In genomic region chr16:4309102-4309832, GRCh38 we compare ENCODE assay signal across 14 cellular contexts. TPM values are rescaled to one million over a fixed set of nuclear protein-coding genes. Genes with fewer than 3 reads are reported as not detected.
A peak's percentile ranks its signal among the peaks of the same experiment; 100 is the strongest.
DNase-seq lines count a peak whose midpoint lies in the region; ATAC-seq, FAIRE-seq and TF ChIP-seq lines count a peak whose summit lies in the region.
"Had no signal": no experiment of that assay in that cellular context is flagged by ENCODE, and none has a peak within 500 bp of the region (broad histone marks: within the 10 kb centered on the region; RNA-seq: fewer than 3 reads in every experiment).

No MANE protein-coding gene starts in this region.

- H3K4me3 ChIP-seq in A549 (no peak overlapping the region), mesendoderm (ENCODE audit: low read length) (no peak overlapping the region), mucosa of descending colon (no peak overlapping the region)
- H3K4me3 ChIP-seq in CD4-positive, alpha-beta memory T cell (ENCODE audit: low read length in 2 of 2): no peak overlapping the region
- H3K4me3 ChIP-seq: MG63, ovary, upper lobe of right lung had no signal

- BruUV-seq in MCF 10A (replicated peaks; lab: Mats Ljungman, UMichigan): no TSS peak

- H3K18ac ChIP-seq in mesendoderm (ENCODE audit: low read length): no peak overlapping the region

- H3K27me3 ChIP-seq in CD4-positive, alpha-beta memory T cell (ENCODE audit: insufficient read depth, low read length): no peaks in the 10 kb centered on the region
- no peaks in the 10 kb centered on the region for H3K27me3 ChIP-seq in mesendoderm (ENCODE audit: insufficient read depth, low read length, poor library complexity)
- H3K27me3 ChIP-seq: MG63, ovary, upper lobe of right lung had no signal

- H3K9me3 Mint-ChIP-seq in CD4-positive, alpha-beta memory T cell: peaks cover 0 to 3% (median 0%) of the 10 kb centered on the region in 8 donors
- H3K9me3 Mint-ChIP-seq in activated B cell treated with CpG ODN at 0.5 μM for 24 hours: no peaks in the 10 kb centered on the region
- no peaks in the 10 kb centered on the region for H3K9me3 Mint-ChIP-seq in MCF 10A (ENCODE audit: unreplicated experiment)

- CTCF ChIA-PET in A549 (lab: Yijun Ruan, JAX) (interaction anchor here (0.5 to 20.1 kb wide), 27 partner anchors 9 to 327 kb away, joined by 3 to 423 read pairs (median 4); partner anchors contain the start of genes CORO7, PAM16 and TFAP4), activated B cell treated with CpG ODN at 0.5 μM for 24 hours (lab: Charles Lee) (interaction anchor here (0.9 to 5.0 kb wide), 7 partner anchors 9 to 94 kb away, joined by 3 to 37 read pairs (median 8); no protein-coding TSS in a partner anchor), MCF 10A (lab: Yijun Ruan, JAX) (interaction anchor here (0.6 to 3.1 kb wide), 9 partner anchors 10 to 202 kb away, joined by 3 to 19 read pairs (median 4); no protein-coding TSS in a partner anchor)
- CTCF ChIA-PET in CD4-positive, alpha-beta memory T cell (lab: Charles Lee; ENCODE audit: partially characterized antibody): interaction anchor here (0.6 to 7.5 kb wide), 13 partner anchors 11 to 191 kb away, joined by 3 to 53 read pairs (median 5); partner anchors contain the start of gene TFAP4

- H2BK120ac ChIP-seq in mesendoderm (ENCODE audit: low read depth, low read length): no peak overlapping the region

- H3K9ac ChIP-seq in mesendoderm (ENCODE audit: low read length): no peak overlapping the region

- H3K4me2 ChIP-seq in A549 (peak overlapping the region; percentile 62; the same call in 2 of the 3 replicates), mesendoderm (ENCODE audit: low read length) (no peak overlapping the region)

- intact Hi-C loops in CD4-positive, alpha-beta memory T cell (cut with micrococcal nuclease): loop anchor here (5.0 kb wide), 1 partner anchor 648 kb away; the partner anchor contains the start of gene SEC14L5
- intact Hi-C loops in activated B cell treated with CpG ODN at 0.5 μM for 24 hours (cut with micrococcal nuclease): loop anchor here (1.0 to 5.0 kb wide), 6 partner anchors 10 to 788 kb away; partner anchors contain the start of genes ADCY9, EEF2KMT, PAM16 and SEC14L5
- intact Hi-C loops in mucosa of descending colon (cut with DNase I, micrococcal nuclease): no loop called here
- intact Hi-C loops in MCF 10A (cut with micrococcal nuclease): loop anchor here (1.0 to 2.0 kb wide), 2 partner anchors 21 to 36 kb away; partner anchors contain the start of gene TFAP4

- no peaks in the 10 kb centered on the region for H3K9me3 ChIP-seq in A549
- H3K9me3 ChIP-seq in CD4-positive, alpha-beta memory T cell (ENCODE audit: control insufficient read depth in 1 of 2, low read length in 2 of 2): no peaks in the 10 kb centered on the region
- H3K9me3 ChIP-seq in mucosa of descending colon: no peaks in the 10 kb centered on the region
- H3K9me3 ChIP-seq: MG63, ovary, upper lobe of right lung had no signal

- peaks cover 3% of the 10 kb centered on the region in 2 donors for H3K27me3 Mint-ChIP-seq in CD4-positive, alpha-beta memory T cell
- H3K27me3 Mint-ChIP-seq in activated B cell treated with CpG ODN at 0.5 μM for 24 hours: peaks cover 5% of the 10 kb centered on the region
- H3K27me3 Mint-ChIP-seq in MCF 10A (ENCODE audit: insufficient read depth, unreplicated experiment): no peaks in the 10 kb centered on the region

- FAIRE-seq in A549 (lab: Jason Lieb, UNC): no peak
- FAIRE-seq: bronchial epithelial cell, GM12891 had no signal

- no peak for TF ChIP-seq CTCF in A549 (IDR thresholded peaks at IDR 0.05)
- no peak for TF ChIP-seq CTCF in activated B cell treated with CpG ODN at 0.5 μM for 24 hours (IDR thresholded peaks at IDR 0.05)
- TF ChIP-seq CTCF in mucosa of descending colon (IDR thresholded peaks at IDR 0.05): no peak
- TF ChIP-seq CTCF in MCF 10A (IDR thresholded peaks at IDR 0.05; ENCODE audit: unreplicated experiment): no peak

- TF ChIP-seq EP300 in A549 (IDR thresholded peaks at IDR 0.05): no peak

- H3K4ac ChIP-seq in mesendoderm (ENCODE audit: low read depth, low read length): no peak overlapping the region

- H3K4me1 ChIP-seq in A549: peaks cover 44% of the 10 kb centered on the region
- peaks cover 21% of the 10 kb centered on the region for H3K4me1 ChIP-seq in CD4-positive, alpha-beta memory T cell (ENCODE audit: insufficient read depth, low read length)
- peaks cover 9% of the 10 kb centered on the region for H3K4me1 ChIP-seq in mesendoderm (ENCODE audit: control insufficient read depth, low read depth, low read length)
- peaks cover 12% of the 10 kb centered on the region for H3K4me1 ChIP-seq in mucosa of descending colon (ENCODE audit: low read depth)

- H2BK5ac ChIP-seq in mesendoderm (ENCODE audit: low read length): no peak overlapping the region

- H3K79me1 ChIP-seq in mesendoderm (ENCODE audit: low read length): peaks cover 6% of the 10 kb centered on the region

- no peak overlapping the region for H3K56ac ChIP-seq in mesendoderm (ENCODE audit: low read length)

- no peak overlapping the region for H4K5ac ChIP-seq in mesendoderm (ENCODE audit: low read length)

- no peak overlapping the region for H4K8ac ChIP-seq in mesendoderm (ENCODE audit: low read depth, low read length)

- peak overlapping the region; percentile 47 to 100 (median 79) for H3K27ac Mint-ChIP-seq in CD4-positive, alpha-beta memory T cell
- H3K27ac Mint-ChIP-seq in activated B cell treated with CpG ODN at 0.5 μM for 24 hours (peak overlapping the region; percentile 56), MCF 10A (ENCODE audit: low read depth, unreplicated experiment) (no peak overlapping the region)

- 88% methylated on average over 12 of the region's 14 CpGs for WGBS in A549 (ENCODE audit: missing lambda C conversion rate)
- WGBS in mesendoderm (ENCODE audit: extremely low coverage, insufficient coverage, low lambda C conversion rate): no CpG with 5 or more reads among the region's 14 CpGs

- no peaks in the 10 kb centered on the region for H3K36me3 ChIP-seq in CD4-positive, alpha-beta memory T cell (ENCODE audit: insufficient read depth, low read length)
- no peaks in the 10 kb centered on the region for H3K36me3 ChIP-seq in mesendoderm (ENCODE audit: control insufficient read depth, insufficient read depth, low read length)
- no peaks in the 10 kb centered on the region for H3K36me3 ChIP-seq in mucosa of descending colon (ENCODE audit: low read depth)
- H3K36me3 ChIP-seq: ovary, upper lobe of right lung had no signal

- H2AK5ac ChIP-seq in mesendoderm (ENCODE audit: low read length): no peak overlapping the region

- TF ChIP-seq POLR2A in A549 (IDR thresholded peaks at IDR 0.05; ENCODE audit: low read length): no peak

- TF ChIP-seq RAD21 in A549 (conservative IDR thresholded peaks at IDR 0.05 in 1 of 2, IDR thresholded peaks at IDR 0.05 in 1 of 2): no peak

- ATAC-seq in A549: peak; percentile 0 to 2; a peak in 4 of 6 replicates
- no peak for ATAC-seq in activated B cell treated with CpG ODN at 0.5 μM for 24 hours (ENCODE audit: low read depth)
- no peak for ATAC-seq in mucosa of descending colon

- peaks cover 4% of the 10 kb centered on the region for H3K79me2 ChIP-seq in mesendoderm (ENCODE audit: control insufficient read depth, insufficient read depth, low read length)

- DNase-seq in A549 (ENCODE audit: low read depth in 1 of 2, low spot score in 1 of 2) (no peak), activated B cell treated with CpG ODN at 0.5 μM for 24 hours (no peak), mesendoderm (no peak), mucosa of descending colon (no peak), MCF 10A (ENCODE audit: unreplicated experiment) (no peak), anterior cingulate cortex (lab: John Stamatoyannopoulos, UW) (no peak)
- peak in 1 of 5 donors; percentile 33 for DNase-seq in CD4-positive, alpha-beta memory T cell
- DNase-seq in activated CD8-positive, alpha-beta memory T cell treated with anti-CD3 and anti-CD28 coated beads, Interleukin-2, amount 50 U/mL, for 48 hours: no peak
- DNase-seq: NCI-H446 had no signal

- no peak overlapping the region for H3K23ac ChIP-seq in mesendoderm (ENCODE audit: low read length)

- no peak overlapping the region for H2BK15ac ChIP-seq in mesendoderm (replicated peaks; ENCODE audit: low read depth)

- POLR2A ChIA-PET in A549 (lab: Yijun Ruan, JAX) (interaction anchor here (0.5 to 2.4 kb wide), 4 partner anchors 8 to 404 kb away, joined by 3 to 10 read pairs (median 9); no protein-coding TSS in a partner anchor), activated B cell treated with CpG ODN at 0.5 μM for 24 hours (lab: Charles Lee) (interaction anchor here (1.0 to 1.1 kb wide), 4 partner anchors 8 to 56 kb away, joined by 3 to 4 read pairs (median 3); no protein-coding TSS in a partner anchor), MCF 10A (lab: Yijun Ruan, JAX) (interaction anchor here (1.4 to 3.4 kb wide), 2 partner anchors 9 to 37 kb away, joined by 5 to 32 read pairs; partner anchors contain the start of gene TFAP4)
- POLR2A ChIA-PET in CD4-positive, alpha-beta memory T cell (lab: Charles Lee; ENCODE audit: partially characterized antibody): interaction anchor here (1.0 to 1.8 kb wide), 3 partner anchors 19 to 38 kb away, joined by 4 to 6 read pairs (median 5); partner anchors contain the start of gene TFAP4

- peak overlapping the region in 7 of 8 donors; percentile 12 to 87 (median 36) for H3K4me3 Mint-ChIP-seq in CD4-positive, alpha-beta memory T cell
- H3K4me3 Mint-ChIP-seq in activated B cell treated with CpG ODN at 0.5 μM for 24 hours (peak overlapping the region; percentile 16), MCF 10A (ENCODE audit: unreplicated experiment) (no peak overlapping the region)

- peaks cover 20 to 33% (median 23%) of the 10 kb centered on the region in 4 donors for H3K4me1 Mint-ChIP-seq in CD4-positive, alpha-beta memory T cell
- H3K4me1 Mint-ChIP-seq in activated B cell treated with CpG ODN at 0.5 μM for 24 hours: peaks cover 27% of the 10 kb centered on the region
- peaks cover 8% of the 10 kb centered on the region for H3K4me1 Mint-ChIP-seq in MCF 10A (ENCODE audit: insufficient read depth, unreplicated experiment)

- H3K27ac ChIP-seq in A549 (peak overlapping the region; percentile 71 to 90; a peak in 5 of 6 replicates), mesendoderm (ENCODE audit: low read depth, low read length) (peak overlapping the region; percentile 6)
- no peak overlapping the region for H3K27ac ChIP-seq in CD4-positive, alpha-beta memory T cell (ENCODE audit: low read depth, low read length)
- H3K27ac ChIP-seq: ovary had no signal

- H3K36me3 Mint-ChIP-seq in CD4-positive, alpha-beta memory T cell: peaks cover 0 to 3% of the 10 kb centered on the region in 2 donors
- peaks cover 3% of the 10 kb centered on the region for H3K36me3 Mint-ChIP-seq in activated B cell treated with CpG ODN at 0.5 μM for 24 hours (ENCODE audit: low read depth)
- H3K36me3 Mint-ChIP-seq in MCF 10A (ENCODE audit: insufficient read depth, unreplicated experiment): peaks cover 12% of the 10 kb centered on the region

RNA-seq across cellular contexts. Expression of gene GLIS2, which starts 6.6 kb away (rescaled TPM):
- polyA plus RNA-seq in A549 (2011; rRNA removed): 5.5 and 6.8 TPM in 2 replicates
- 20.8 and 29.4 TPM in 2 replicates for polyA plus RNA-seq in A549 (2012; cell fraction: cytosol; rRNA removed)
- polyA plus RNA-seq in A549 (2012; cell fraction: nucleus; rRNA removed): 37.1 and 54.5 TPM in 2 replicates
- polyA plus RNA-seq in A549 (2017; fragmentation: RNase III; extraction: RNeasy Plus Mini Kit Qiagen cat#74134 plus additional on column Dnase treatment): 15.8 to 19.5 TPM (median 16.3 TPM) in 3 replicates
- polyA minus RNA-seq in A549 (2011; rRNA and poly(A)+ RNA removed): 3.3 and 6.4 TPM in 2 replicates
- under 1 TPM in 1 of 2 experiments, not detected in 1; 0.08 TPM for total RNA-seq in CD4-positive, alpha-beta memory T cell
- not detected for polyA plus RNA-seq in CD4-positive, alpha-beta memory T cell
- total RNA-seq in activated B cell treated with CpG ODN at 0.5 μM for 24 hours: not detected in 2 replicates
- 6.2 TPM for polyA plus RNA-seq in mesendoderm (2013, experiment 1 of 2)
- polyA plus RNA-seq in mesendoderm (2013, experiment 2 of 2): 6.5 TPM
- total RNA-seq in mucosa of descending colon: 10 to 100 TPM in 1 of 3 donors, 1 to 10 TPM in 2; 1.7 to 21.1 (median 2.9) TPM
- total RNA-seq in MCF 10A (2022): 14.7 and 15.8 TPM in 2 replicates

RNA-seq across cellular contexts. Expression of gene TFAP4, which starts 36.4 kb away (rescaled TPM):
- polyA plus RNA-seq in A549 (2011; rRNA removed) (7.0 and 7.2 TPM in 2 replicates), A549 (2017; fragmentation: RNase III; extraction: RNeasy Plus Mini Kit Qiagen cat#74134 plus additional on column Dnase treatment) (13.6 to 15.7 TPM (median 14.7 TPM) in 3 replicates)
- polyA plus RNA-seq in A549 (2012; cell fraction: cytosol; rRNA removed): 19.1 and 22.2 TPM in 2 replicates
- polyA plus RNA-seq in A549 (2012; cell fraction: nucleus; rRNA removed): 25.1 and 33.1 TPM in 2 replicates
- 30.3 and 41.0 TPM in 2 replicates for polyA minus RNA-seq in A549 (2011; rRNA and poly(A)+ RNA removed)
- 10 to 100 TPM; 25.2 to 27.3 TPM for total RNA-seq in CD4-positive, alpha-beta memory T cell
- under 1 TPM; 0.59 to 1.00 TPM for polyA plus RNA-seq in CD4-positive, alpha-beta memory T cell
- total RNA-seq in activated B cell treated with CpG ODN at 0.5 μM for 24 hours (16.7 and 18.1 TPM in 2 replicates), mucosa of descending colon (10 to 100 TPM in 2 of 3 donors, 1 to 10 TPM in 1; 10.0 to 12.2 (median 12.1) TPM), MCF 10A (2022) (15.5 and 23.9 TPM in 2 replicates)
- 20.3 TPM for polyA plus RNA-seq in mesendoderm (2013, experiment 1 of 2)
- 21.0 TPM for polyA plus RNA-seq in mesendoderm (2013, experiment 2 of 2)

RNA-seq across cellular contexts. Expression of gene PAM16, which starts 41.9 kb away (rescaled TPM):
- polyA plus RNA-seq in A549 (2011; rRNA removed): 42.5 and 55.1 TPM in 2 replicates
- 169 and 194 TPM in 2 replicates for polyA plus RNA-seq in A549 (2012; cell fraction: cytosol; rRNA removed)
- 144 and 160 TPM in 2 replicates for polyA plus RNA-seq in A549 (2012; cell fraction: nucleus; rRNA removed)
- polyA plus RNA-seq in A549 (2017; fragmentation: RNase III; extraction: RNeasy Plus Mini Kit Qiagen cat#74134 plus additional on column Dnase treatment): 58.7 to 64.3 TPM (median 59.1 TPM) in 3 replicates
- 9.2 and 9.3 TPM in 2 replicates for polyA minus RNA-seq in A549 (2011; rRNA and poly(A)+ RNA removed)
- 10 to 100 TPM; 38.6 to 54.8 TPM for total RNA-seq in CD4-positive, alpha-beta memory T cell
- 10 to 100 TPM; 34.6 to 34.8 TPM for polyA plus RNA-seq in CD4-positive, alpha-beta memory T cell
- total RNA-seq in activated B cell treated with CpG ODN at 0.5 μM for 24 hours: 42.4 and 58.1 TPM in 2 replicates
- 140 TPM for polyA plus RNA-seq in mesendoderm (2013, experiment 1 of 2)
- 140 TPM for polyA plus RNA-seq in mesendoderm (2013, experiment 2 of 2)
- total RNA-seq in mucosa of descending colon: 10 to 100 TPM; 31.9 to 35.8 (median 32.6) TPM
- total RNA-seq in MCF 10A (2022): 71.8 and 117 TPM in 2 replicates

Comparison
In these comparisons a context has a peak if more than half of its experiments do, and no peak if none do; other contexts are left out.
1. ATAC-seq: peak in A549 (2 of 2); none in activated B cell treated with CpG ODN at 0.5 μM for 24 hours (single experiment) and mucosa of descending colon (single experiment).
2. intact Hi-C loops: an anchor here in CD4-positive, alpha-beta memory T cell (5.0 kb wide), activated B cell treated with CpG ODN at 0.5 μM for 24 hours (1.0 to 5.0 kb wide) and MCF 10A (1.0 to 2.0 kb wide); none called in mucosa of descending colon.